ENCODE assay signal across 10 cellular contexts in the genomic region with DNA sequence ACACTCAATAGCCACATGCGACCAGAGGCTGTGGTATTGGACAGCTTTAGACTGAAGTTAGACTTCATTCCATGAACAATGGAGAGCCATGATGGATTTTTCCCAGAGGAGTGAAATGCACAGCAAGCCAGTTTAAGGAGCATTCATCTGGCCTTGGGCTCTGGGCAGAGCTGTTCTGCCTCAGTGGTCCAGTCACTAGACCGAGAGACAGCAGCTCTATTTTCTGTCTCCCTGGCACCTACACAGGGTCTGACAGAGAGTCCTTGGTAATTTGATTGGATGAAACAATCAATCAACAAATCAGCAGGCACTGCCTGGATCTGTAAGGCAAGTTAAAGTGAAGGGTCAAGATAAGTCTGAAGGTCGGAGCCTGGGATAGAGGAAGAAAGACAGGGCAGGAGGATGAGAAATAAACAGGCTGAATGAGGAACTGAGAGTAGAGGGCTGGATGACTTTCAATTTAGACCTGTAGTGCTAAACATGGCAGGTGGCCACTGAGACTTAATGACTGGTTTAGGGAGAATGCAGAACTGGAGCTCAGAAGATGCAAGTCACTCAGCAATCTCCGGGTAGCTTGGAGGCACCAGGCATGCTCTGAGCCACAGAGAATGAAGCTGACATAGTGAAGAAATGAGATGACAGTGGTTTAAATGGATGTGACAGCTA.
DNase-seq lines count a peak whose midpoint lies in the region; ATAC-seq lines count a peak whose summit lies in the region.
"Had no signal": no experiment of that assay in that cellular context is flagged by ENCODE, and none has a peak within 500 bp of the region (broad histone marks: within the 10 kb centered on the region; RNA-seq: fewer than 3 reads in every experiment).

No MANE protein-coding gene starts in this region.

- ATAC-seq in GM18858 (IDR thresholded peaks at IDR 0.05; ENCODE audit: unreplicated experiment) (peak; percentile 95), GM21737 (IDR thresholded peaks at IDR 0.05; ENCODE audit: unreplicated experiment) (peak; percentile 93), HG03439 (IDR thresholded peaks at IDR 0.05; ENCODE audit: unreplicated experiment) (peak; percentile 96)

- DNase-seq in kidney glomerular epithelial cell (lab: John Stamatoyannopoulos, UW) (peak; percentile 0), DMS 273 (lab: John Stamatoyannopoulos, UW; ENCODE audit: unreplicated experiment) (no peak), amniotic stem cell (lab: John Stamatoyannopoulos, UW) (no peak), DMS79 (lab: John Stamatoyannopoulos, UW) (no peak)
- no peak for DNase-seq in activated naive CD4-positive, alpha-beta T cell treated with Interleukin-2 at 50 U/mL for 16 hours
- DNase-seq: activated CD4-positive, alpha-beta memory T cell treated with anti-CD3 and anti-CD28 coated beads, Interleukin-2, amount 10 ng/mL, durations not matched to agents 7 days and 5 days; DMS79 treated with DMSO at 0.1 percent for 48 hours had no signal
